ENCODE assay signal across 8 cellular contexts in the genomic region with DNA sequence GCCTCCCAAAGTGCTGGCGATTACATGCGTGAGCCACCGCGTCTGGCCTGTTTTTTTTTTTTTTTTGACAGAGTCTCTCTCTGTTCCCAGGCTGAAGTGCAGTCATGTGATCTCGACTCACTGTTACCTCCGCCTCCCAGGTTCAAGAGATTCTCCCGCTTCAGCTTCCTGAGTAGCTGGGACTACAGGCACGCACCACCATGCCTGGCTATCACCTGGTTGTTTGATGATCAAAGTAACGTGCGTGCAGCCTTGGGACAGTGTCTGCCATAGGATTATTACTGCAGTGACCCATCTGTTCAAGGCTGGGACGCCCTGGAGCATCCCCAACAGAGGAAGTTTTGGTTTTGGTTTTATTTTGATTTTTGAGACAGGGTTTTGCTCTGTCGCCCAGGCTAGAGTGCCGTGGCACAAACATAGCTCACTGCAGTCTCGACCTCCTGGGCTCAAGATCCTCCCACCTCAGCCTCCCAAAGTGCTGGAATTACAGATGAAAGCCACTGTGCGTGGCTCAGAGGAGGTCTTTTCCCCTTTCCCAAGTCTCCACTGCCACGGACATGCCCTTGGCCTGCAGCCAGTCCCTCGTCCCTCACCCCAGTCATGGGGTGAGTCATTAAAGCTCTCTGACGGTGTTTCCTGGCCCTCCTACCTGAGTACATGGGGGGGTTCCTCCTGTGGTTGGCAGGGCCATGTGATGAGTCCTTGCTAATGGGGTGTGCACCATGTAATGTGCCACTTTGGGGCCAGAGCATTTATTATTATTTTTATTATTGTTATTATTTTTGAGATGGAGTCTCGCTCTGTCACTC.
DNase-seq lines count a peak whose midpoint lies in the region; ATAC-seq, FAIRE-seq and TF ChIP-seq lines count a peak whose summit lies in the region.

No MANE protein-coding gene starts in this region.

- CTCF ChIA-PET in CD4-positive, alpha-beta T cell (lab: Charles Lee) = interaction anchor here (0.7 kb wide), 1 partner anchor 779 kb away, joined by 3 read pairs; no protein-coding TSS in a partner anchor
- CTCF ChIA-PET in activated CD4-positive, alpha-beta T cell treated with anti-CD3 and anti-CD28 coated beads, Interleukin-2, amount 10 ng/mL, durations not matched to agents 7 days and 5 days (lab: Charles Lee) = interaction anchor here (1.4 kb wide), 1 partner anchor 27 kb away, joined by 4 read pairs; no protein-coding TSS in a partner anchor

- H3K27ac ChIP-seq in CD4-positive, alpha-beta T cell (ENCODE audit: low read depth, low read length) = no peak overlapping the region
- H3K27ac ChIP-seq in pancreas (no peak overlapping the region), psoas muscle (no peak overlapping the region)

- intact Hi-C loops in CD4-positive, alpha-beta T cell (cut with DNase I, micrococcal nuclease) = no loop called here
- intact Hi-C loops in pancreas (cut with DNase I) = no loop called here
- intact Hi-C loops in psoas muscle (cut with DNase I) = no loop called here

- no peaks in the 10 kb centered on the region for H3K27me3 ChIP-seq in CD4-positive, alpha-beta T cell (ENCODE audit: control insufficient read depth, insufficient read depth, low read length)
- no peaks in the 10 kb centered on the region for H3K27me3 ChIP-seq in pancreas
- peaks cover 0 to 7% (median 2%) of the 10 kb centered on the region in 3 donors for H3K27me3 ChIP-seq in psoas muscle (ENCODE audit: insufficient read depth in 3 of 3, low read length in 2 of 3)

- H3K4me3 ChIP-seq in fibroblast of pulmonary artery (replicated peaks; ENCODE audit: low read depth, low read length) = no peak overlapping the region
- no peak overlapping the region for H3K4me3 ChIP-seq in pancreas
- no peak overlapping the region for H3K4me3 ChIP-seq in psoas muscle

- peaks cover 24% of the 10 kb centered on the region for H3K4me1 Mint-ChIP-seq in CD4-positive, alpha-beta T cell (ENCODE audit: low read depth)
- peaks cover 28% of the 10 kb centered on the region for H3K4me1 Mint-ChIP-seq in activated CD4-positive, alpha-beta T cell treated with anti-CD3 and anti-CD28 coated beads, Interleukin-2, amount 10 ng/mL, durations not matched to agents 7 days and 5 days

- no peaks in the 10 kb centered on the region for H3K36me3 ChIP-seq in pancreas
- H3K36me3 ChIP-seq in psoas muscle (ENCODE audit: insufficient read depth in 1 of 2, low read depth in 1 of 2) = no peaks in the 10 kb centered on the region

- ATAC-seq in CD4-positive, alpha-beta T cell (ENCODE audit: poor library complexity) = peak; percentile 72
- ATAC-seq in pancreas (no peak), psoas muscle (no peak), HG03159 (IDR thresholded peaks at IDR 0.05; ENCODE audit: unreplicated experiment) (no peak)

- TF ChIP-seq CTCF in CD4-positive, alpha-beta T cell (IDR thresholded peaks at IDR 0.05) = no peak
- TF ChIP-seq CTCF in fibroblast of pulmonary artery (IDR thresholded peaks at IDR 0.05; ENCODE audit: low read length, missing control alignments) (no peak), pancreas (IDR thresholded peaks at IDR 0.05) (no peak), psoas muscle (IDR thresholded peaks at IDR 0.05) (no peak)

- no peaks in the 10 kb centered on the region for H3K9me3 Mint-ChIP-seq in CD4-positive, alpha-beta T cell
- H3K9me3 Mint-ChIP-seq in activated CD4-positive, alpha-beta T cell treated with anti-CD3 and anti-CD28 coated beads, Interleukin-2, amount 10 ng/mL, durations not matched to agents 7 days and 5 days = no peaks in the 10 kb centered on the region

- no peaks in the 10 kb centered on the region for H3K27me3 Mint-ChIP-seq in CD4-positive, alpha-beta T cell
- H3K27me3 Mint-ChIP-seq in activated CD4-positive, alpha-beta T cell treated with anti-CD3 and anti-CD28 coated beads, Interleukin-2, amount 10 ng/mL, durations not matched to agents 7 days and 5 days = no peaks in the 10 kb centered on the region

- no peaks in the 10 kb centered on the region for H3K36me3 Mint-ChIP-seq in CD4-positive, alpha-beta T cell (ENCODE audit: low read depth)
- H3K36me3 Mint-ChIP-seq in activated CD4-positive, alpha-beta T cell treated with anti-CD3 and anti-CD28 coated beads, Interleukin-2, amount 10 ng/mL, durations not matched to agents 7 days and 5 days (ENCODE audit: low read depth) = no peaks in the 10 kb centered on the region

- no peaks in the 10 kb centered on the region for H3K4me1 ChIP-seq in pancreas
- H3K4me1 ChIP-seq in psoas muscle = no peaks in the 10 kb centered on the region

- H3K27ac Mint-ChIP-seq in CD4-positive, alpha-beta T cell = peak overlapping the region; percentile 90
- H3K27ac Mint-ChIP-seq in activated CD4-positive, alpha-beta T cell treated with anti-CD3 and anti-CD28 coated beads, Interleukin-2, amount 10 ng/mL, durations not matched to agents 7 days and 5 days = peak overlapping the region; percentile 91

- no peaks in the 10 kb centered on the region for H3K9me3 ChIP-seq in CD4-positive, alpha-beta T cell (ENCODE audit: control insufficient read depth, low read length)
- H3K9me3 ChIP-seq in pancreas = no peaks in the 10 kb centered on the region
- no peaks in the 10 kb centered on the region for H3K9me3 ChIP-seq in psoas muscle

- DNase-seq in CD4-positive, alpha-beta T cell = peak in 5 of 10 experiments; percentile 18 to 33 (median 24)
- DNase-seq in HT1080 (ENCODE audit: low read depth) (peak; percentile 81), fibroblast of pulmonary artery (ENCODE audit: low read depth) (peak; percentile 61), H4 (ENCODE audit: low spot score) (no peak), pancreas (no peak), psoas muscle (no peak)
- peak; percentile 45 for DNase-seq in activated CD4-positive, alpha-beta T cell treated with anti-CD3 and anti-CD28 coated beads, Interleukin-2, amount 10 ng/mL, durations not matched to agents 7 days and 5 days

- FAIRE-seq in pancreas (lab: Jason Lieb, UNC) = no peak

- H3K4me3 Mint-ChIP-seq in CD4-positive, alpha-beta T cell = peak overlapping the region; percentile 85
- H3K4me3 Mint-ChIP-seq in activated CD4-positive, alpha-beta T cell treated with anti-CD3 and anti-CD28 coated beads, Interleukin-2, amount 10 ng/mL, durations not matched to agents 7 days and 5 days = peak overlapping the region; percentile 76

- 57 to 73% methylated on average over 15 to 19 of the region's 19 CpGs for WGBS in pancreas, 2 donors
- 64 to 76% (median 67%) methylated on average over 15 to 19 of the region's 19 CpGs for WGBS in psoas muscle, 3 donors

- POLR2A ChIA-PET in CD4-positive, alpha-beta T cell (lab: Charles Lee) = interaction anchor here (0.9 to 1.5 kb wide), 5 partner anchors 48 to 99 kb away, joined by 3 to 5 read pairs (median 3); a partner anchor contains a TSS
- POLR2A ChIA-PET in activated CD4-positive, alpha-beta T cell treated with anti-CD3 and anti-CD28 coated beads, Interleukin-2, amount 10 ng/mL, durations not matched to agents 7 days and 5 days (lab: Charles Lee) = no interaction called here

Comparison
In these comparisons a context has a peak if more than half of its experiments do, and no peak if none do; other contexts are left out.
1. DNase-seq: peak in HT1080 (single experiment), activated CD4-positive, alpha-beta T cell treated with anti-CD3 and anti-CD28 coated beads, Interleukin-2, amount 10 ng/mL, durations not matched to agents 7 days and 5 days (single experiment) and fibroblast of pulmonary artery (single experiment); none in H4 (single experiment), pancreas (0 of 6) and psoas muscle (0 of 2).